In the genomic region with DNA sequence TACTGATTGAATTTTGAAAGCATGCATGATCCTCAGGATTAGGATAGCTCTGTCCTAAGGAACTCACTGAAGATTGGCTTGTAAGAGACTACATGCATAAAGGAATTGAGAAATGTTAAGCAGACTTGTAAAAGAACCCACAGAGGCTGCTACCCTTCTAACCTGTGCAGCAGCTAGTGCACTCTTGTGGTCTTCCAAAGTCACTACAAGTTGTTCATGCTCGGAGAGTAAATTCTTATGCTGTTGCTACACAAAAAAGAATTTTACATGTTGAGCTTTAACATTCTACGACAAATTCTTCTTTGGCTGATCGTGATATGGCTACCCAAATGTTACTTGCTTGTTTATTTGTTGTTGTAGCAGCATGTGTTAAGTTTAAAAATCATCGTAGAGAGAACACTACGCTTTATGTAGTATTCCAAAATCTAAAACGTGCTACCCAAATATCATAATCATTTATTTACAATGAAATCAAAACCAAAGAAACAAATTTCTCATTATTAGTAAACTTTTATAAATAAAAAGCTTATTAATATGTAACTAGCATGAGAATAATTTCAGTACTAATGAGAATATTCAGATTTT, we compare ENCODE assay signal across 8 cellular contexts. TPM values are rescaled to one million over a fixed set of nuclear protein-coding genes. Genes with fewer than 3 reads are reported as not detected.
A peak's percentile ranks its signal among the peaks of the same experiment; 100 is the strongest.
DNase-seq lines count a peak whose midpoint lies in the region; ATAC-seq and TF ChIP-seq lines count a peak whose summit lies in the region.

No MANE protein-coding gene starts in this region.

- WGBS in sigmoid colon, 2 donors, result 79 to 81% methylated on average over 6 of the region's 6 CpGs

- H3K4me1 ChIP-seq in left lung, result no peaks in the 10 kb centered on the region
- no peaks in the 10 kb centered on the region for H3K4me1 ChIP-seq in sigmoid colon

- DNase-seq in DMS153 treated with DMSO at 0.1 percent for 48 hours (lab: John Stamatoyannopoulos, UW; ENCODE audit: unreplicated experiment) (peak; percentile 83), NCI-H748 treated with DMSO at 0.1 percent for 48 hours (lab: John Stamatoyannopoulos, UW) (peak; percentile 2), T47D (ENCODE audit: low read depth in 1 of 2, low spot score in 1 of 2) (peak; percentile 48 to 83), left lung (no peak), sigmoid colon (no peak)
- DNase-seq in effector CD8-positive, alpha-beta T cell (lab: John Stamatoyannopoulos, UW), result no peak

- peak; percentile 45 to 49 for TF ChIP-seq CTCF in left lung (IDR thresholded peaks at IDR 0.05)
- TF ChIP-seq CTCF in sigmoid colon (IDR thresholded peaks at IDR 0.05), result peak in 2 of 4 experiments; percentile 21 to 26

- H3K36me3 ChIP-seq in left lung (peaks cover 0 to 25% of the 10 kb centered on the region in 2 donors), sigmoid colon (peaks cover 0 to 47% (median 7%) of the 10 kb centered on the region in 4 donors)

- TF ChIP-seq POLR2A in sigmoid colon (IDR thresholded peaks at IDR 0.05), result no peak

- no peak overlapping the region for H3K27ac ChIP-seq in left lung
- H3K27ac ChIP-seq in sigmoid colon, result no peak overlapping the region

- no peak for TF ChIP-seq EP300 in sigmoid colon (IDR thresholded peaks at IDR 0.05)

- H3K27me3 ChIP-seq in left lung, result no peaks in the 10 kb centered on the region
- no peaks in the 10 kb centered on the region for H3K27me3 ChIP-seq in sigmoid colon

- peak; percentile 71 for ATAC-seq in GM19463 (IDR thresholded peaks at IDR 0.05; ENCODE audit: unreplicated experiment)
- peak; percentile 48 for ATAC-seq in HG03457 (IDR thresholded peaks at IDR 0.05; ENCODE audit: unreplicated experiment)
- ATAC-seq in left lung, result peak; percentile 92

- H3K4me3 ChIP-seq in left lung, result no peak overlapping the region
- no peak overlapping the region for H3K4me3 ChIP-seq in sigmoid colon

- no peaks in the 10 kb centered on the region for H3K9me3 ChIP-seq in left lung
- no peaks in the 10 kb centered on the region for H3K9me3 ChIP-seq in sigmoid colon

- in situ Hi-C loops in T47D (cut with HindIII; ENCODE audit: low pct_unique_long_range_greater_than_20kb, low sequenced_read_pairs), result no loop called here

- intact Hi-C loops in left lung (cut with DNase I) (no loop called here), sigmoid colon (cut with DNase I) (no loop called here)

RNA-seq across cellular contexts. Expression of a gene that starts 55.0 kb away (rescaled TPM):
- total RNA-seq in left lung (10 to 100 TPM; 40.6 to 41.3 TPM), sigmoid colon (10 to 100 TPM; 27.1 to 33.2 (median 27.3) TPM)
- 10 to 100 TPM; 12.3 to 37.4 (median 12.6) TPM for polyA plus RNA-seq in sigmoid colon

Comparison
In these comparisons a context has a peak if more than half of its experiments do, and no peak if none do; other contexts are left out.
1. DNase-seq: peak in DMS153 treated with DMSO at 0.1 percent for 48 hours (single experiment), NCI-H748 treated with DMSO at 0.1 percent for 48 hours (single experiment) and T47D (2 of 2); none in left lung (0 of 2), sigmoid colon (single experiment) and effector CD8-positive, alpha-beta T cell (single experiment).
2. Peak in every context shown above with its lines, with median percentiles within 50 percentile points of each other: ATAC-seq.